Comparison of ENCODE assay signal across 1 cellular context in the genomic region with DNA sequence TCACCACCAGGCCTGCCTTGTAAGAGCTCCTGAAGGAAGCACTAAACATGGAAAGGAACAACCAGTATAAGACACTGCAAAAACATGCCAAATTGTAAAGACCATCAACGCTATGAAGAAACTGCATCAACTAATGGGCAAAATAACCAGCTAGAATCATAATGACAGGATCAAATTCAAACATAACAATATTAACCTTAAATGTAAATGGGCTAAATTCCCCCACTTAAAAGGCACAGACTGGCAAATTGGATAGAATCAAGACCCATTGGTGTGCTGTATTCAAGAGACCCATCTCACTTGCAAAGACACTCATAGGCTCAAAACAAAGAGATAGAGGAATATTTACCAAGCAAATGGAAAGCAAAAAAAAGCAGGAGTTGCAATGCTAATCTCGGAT.
DNase-seq lines count a peak whose midpoint lies in the region; ATAC-seq, FAIRE-seq and TF ChIP-seq lines count a peak whose summit lies in the region.
"Not testable (repeated sequence)": the region's sequence is repeated elsewhere in the genome, so short reads cannot be mapped to it uniquely, and the experiment has no call there.

No MANE protein-coding gene starts in this region.

- 47% methylated on average over 2 of the region's 2 CpGs for WGBS in K562 (ENCODE audit: insufficient coverage, low coverage, missing lambda C conversion rate)

- not testable (repeated sequence) for BruUV-seq in K562 (replicated peaks; lab: Mats Ljungman, UMichigan)

- intact Hi-C loops in K562 (cut with micrococcal nuclease) = not testable (repeated sequence)

- not testable (repeated sequence) for TF ChIP-seq POLR2A in K562 (conservative IDR thresholded peaks at IDR 0.05)

- not testable (repeated sequence) for DNase-seq in K562 (ENCODE audit: extremely low read depth in 1 of 4, low spot score in 3 of 4)

- not testable (repeated sequence) for FAIRE-seq in K562 (lab: Jason Lieb, UNC)

- H3K9me1 ChIP-seq in K562 (ENCODE audit: control insufficient read depth, insufficient read depth, low read length) = not testable (repeated sequence)

- H4K20me1 ChIP-seq in K562 (replicated peaks; ENCODE audit: control insufficient read depth, insufficient read depth, low read length) = not testable (repeated sequence)

- POLR2A ChIA-PET in K562 (lab: Yijun Ruan, JAX) = not testable (repeated sequence)

- CTCF ChIA-PET in K562 (lab: Yijun Ruan, JAX; ENCODE audit: low intra/inter-chr PET ratio) = not testable (repeated sequence)

- TF ChIP-seq RAD21 in K562 (CRISPR knock-in tag; conservative IDR thresholded peaks at IDR 0.05 in 1 of 2, IDR thresholded peaks at IDR 0.05 in 1 of 2) = not testable (repeated sequence)

- H3K4me2 ChIP-seq in K562 (ENCODE audit: insufficient read depth, low read length) = not testable (repeated sequence)

- H3K27ac ChIP-seq in K562 (ENCODE audit: extremely low read depth, low read depth, low read length) = not testable (repeated sequence)

- H2AFZ ChIP-seq in K562 (ENCODE audit: low read depth, low read length) = not testable (repeated sequence)

- in situ Hi-C loops in K562 (cut with MboI) = not testable (repeated sequence)

- H3K4me1 ChIP-seq in K562 (replicated peaks in 1 of 2; ENCODE audit: control insufficient read depth in 2 of 2, insufficient read depth in 2 of 2, low read length in 2 of 2) = not testable (repeated sequence)

- H3K9me3 ChIP-seq in K562 (replicated peaks; ENCODE audit: control insufficient read depth, insufficient read depth, low read depth, low read length) = not testable (repeated sequence)

- H3K79me2 ChIP-seq in K562 (ENCODE audit: control insufficient read depth, insufficient read depth, low read length) = not testable (repeated sequence)

- not testable (repeated sequence) for TF ChIP-seq EP300 in K562 (IDR thresholded peaks at IDR 0.05; ENCODE audit: low read length)

- not testable (repeated sequence) for H3K4me3 ChIP-seq in K562

- not testable (repeated sequence) for H3K9ac ChIP-seq in K562 (ENCODE audit: insufficient read depth in 1 of 2, low read depth in 2 of 2, low read length in 2 of 2)

- not testable (repeated sequence) for H3K36me3 ChIP-seq in K562 (ENCODE audit: control insufficient read depth, insufficient read depth, low read length)

- not testable (repeated sequence) for TF ChIP-seq CTCF in K562 (IDR thresholded peaks at IDR 0.05 in 2 of 3, conservative IDR thresholded peaks at IDR 0.05 in 1 of 3; ENCODE audit: insufficient read depth in 2 of 3, low read depth in 1 of 3, low read length in 3 of 3)

- not testable (repeated sequence) for ATAC-seq in K562

- not testable (repeated sequence) for H3K27me3 ChIP-seq in K562 (ENCODE audit: control insufficient read depth in 2 of 2, insufficient read depth in 2 of 2, low read length in 2 of 2)

TF ChIP-seq in K562, 482 proteins besides CTCF, POLR2A, EP300 and RAD21:
- TF ChIP-seq ZNF507 (tag; conservative IDR thresholded peaks at IDR 0.05) = peak; percentile 91
